In genomic region chr2:101109451-101110140, GRCh38 we compare ENCODE assay signal across 13 cellular contexts. TPM values are rescaled to one million over a fixed set of nuclear protein-coding genes. Genes with fewer than 3 reads are reported as not detected.
DNase-seq lines count a peak whose midpoint lies in the region; ATAC-seq, FAIRE-seq and TF ChIP-seq lines count a peak whose summit lies in the region.
"Had no signal": no experiment of that assay in that cellular context is flagged by ENCODE, and none has a peak within 500 bp of the region (broad histone marks: within the 10 kb centered on the region; RNA-seq: fewer than 3 reads in every experiment).

No MANE protein-coding gene starts in this region.

- no peak for FAIRE-seq in D721Med (lab: Jason Lieb, UNC)
- no peak for FAIRE-seq in pancreas (lab: Jason Lieb, UNC)
- FAIRE-seq: GM19239 had no signal

- H3K36me3 ChIP-seq in esophagus squamous epithelium, result no peaks in the 10 kb centered on the region
- no peaks in the 10 kb centered on the region for H3K36me3 ChIP-seq in pancreas

- DNase-seq in D721Med (ENCODE audit: insufficient read length, low spot score) (no peak), NCI-H69 (lab: John Stamatoyannopoulos, UW) (peak; percentile 28), esophagus squamous epithelium (lab: John Stamatoyannopoulos, UW) (no peak), pancreas (no peak), SKM-1 treated with dmso at 0.1 percent for 144 hours (lab: John Stamatoyannopoulos, UW; ENCODE audit: unreplicated experiment) (no peak), HuH-7.5 (ENCODE audit: low spot score) (no peak)
- DNase-seq in NK-92 treated with Interleukin-12 subunit alpha and Interleukin-12 subunit beta, amount 100 ng/mL, for 24 hours (lab: John Stamatoyannopoulos, UW), result no peak
- DNase-seq: activated CD8-positive, alpha-beta T cell treated with anti-CD3 and anti-CD28 coated beads, Interleukin-2, amount 10 ng/mL, durations not matched to agents 7 days and 5 days; activated naive CD8-positive, alpha-beta T cell treated with anti-CD3 and anti-CD28 coated beads, Interleukin-2, amount 10 ng/mL, durations not matched to agents 7 days and 5 days; NCI-H526 treated with DMSO at 0.1 percent for 48 hours; stimulated activated naive CD4-positive, alpha-beta T cell treated with Interleukin-2 at 50 U/mL for 16 hours had no signal

- H3K4me1 ChIP-seq in esophagus squamous epithelium (peaks cover 32 to 69% (median 51%) of the 10 kb centered on the region in 3 donors), pancreas (peaks cover 63 to 87% (median 82%) of the 10 kb centered on the region in 3 donors)

- TF ChIP-seq POLR2A in esophagus squamous epithelium (IDR thresholded peaks at IDR 0.05), result no peak

- no peaks in the 10 kb centered on the region for H3K9me3 ChIP-seq in esophagus squamous epithelium
- H3K9me3 ChIP-seq in pancreas, result no peaks in the 10 kb centered on the region

- WGBS in esophagus squamous epithelium, 2 donors, result 61 to 65% methylated on average over 14 of the region's 14 CpGs
- 52 to 60% methylated on average over 14 of the region's 14 CpGs for WGBS in pancreas, 2 donors

- H3K27ac ChIP-seq in esophagus squamous epithelium (peak overlapping the region; percentile 31 to 83 (median 63)), pancreas (peak overlapping the region in 3 of 4 donors; percentile 33 to 57 (median 39))

- ATAC-seq in pancreas, result no peak
- ATAC-seq in HG02981 (IDR thresholded peaks at IDR 0.05; ENCODE audit: unreplicated experiment), result no peak
- ATAC-seq: activated CD8-positive, alpha-beta T cell treated with anti-CD3 and anti-CD28 coated beads, Interleukin-2, amount 10 ng/mL, durations not matched to agents 7 days and 5 days had no signal

- TF ChIP-seq CTCF in D721Med (IDR thresholded peaks at IDR 0.05; ENCODE audit: insufficient read depth, missing control alignments), result peak; percentile 4
- no peak for TF ChIP-seq CTCF in esophagus squamous epithelium (IDR thresholded peaks at IDR 0.05)
- no peak for TF ChIP-seq CTCF in pancreas (IDR thresholded peaks at IDR 0.05)

- H3K27me3 ChIP-seq in esophagus squamous epithelium (no peaks in the 10 kb centered on the region), pancreas (no peaks in the 10 kb centered on the region)

- intact Hi-C loops in esophagus squamous epithelium (cut with DNase I), result no loop called here
- intact Hi-C loops in pancreas (cut with DNase I), result no loop called here

- H3K4me3 ChIP-seq in esophagus squamous epithelium (no peak overlapping the region), pancreas (no peak overlapping the region)

RNA-seq across cellular contexts. Expression of gene TBC1D8, which starts 41.6 kb away (rescaled TPM):
- total RNA-seq in esophagus squamous epithelium, result 10 to 100 TPM; 19.5 to 46.9 (median 24.8) TPM
- total RNA-seq in pancreas, result 10 to 100 TPM; 21.3 to 43.2 (median 31.1) TPM
- 10 to 100 TPM; 37.1 to 46.2 TPM for polyA plus RNA-seq in pancreas
